In the genomic region with DNA sequence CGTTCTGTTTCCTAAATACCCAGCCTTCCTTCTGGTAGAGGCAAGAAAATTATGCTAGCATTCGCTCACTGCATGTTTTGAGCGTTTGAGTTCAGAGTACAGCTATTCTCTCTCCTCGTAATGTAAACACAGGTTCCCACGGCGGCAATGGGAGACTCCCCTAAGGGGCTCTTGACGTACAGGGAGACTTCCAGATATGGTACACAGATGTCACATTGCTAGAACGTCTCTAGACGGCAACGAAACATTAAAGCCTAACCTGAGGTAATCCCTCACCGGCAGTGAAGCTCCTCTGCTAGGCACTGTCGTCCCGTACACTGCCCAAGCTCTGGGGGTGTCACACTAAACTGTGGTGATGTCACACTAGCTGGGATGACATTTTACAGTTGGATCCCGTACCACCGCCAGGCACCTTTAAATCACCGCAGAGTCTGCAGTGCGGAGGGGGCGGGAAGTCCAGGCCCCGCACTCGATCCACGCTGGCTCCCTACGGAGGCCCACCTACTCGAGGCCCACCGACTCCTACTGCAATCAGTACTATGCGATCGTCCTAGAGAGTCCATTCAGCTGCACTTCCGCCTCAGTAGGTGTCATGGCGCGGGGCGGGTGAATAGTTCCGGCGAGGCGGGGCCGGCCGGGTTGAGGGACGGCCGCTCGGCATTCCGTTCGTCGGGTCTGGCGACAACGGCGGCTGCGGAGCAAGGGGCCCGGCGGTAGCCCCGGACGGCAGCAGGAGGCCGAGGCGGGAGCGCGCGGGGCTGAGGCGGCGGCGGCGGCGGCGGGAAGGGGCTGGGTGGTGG, we compare ENCODE assay signal across 8 cellular contexts. TPM values are rescaled to one million over a fixed set of nuclear protein-coding genes. Genes with fewer than 3 reads are reported as not detected.
DNase-seq lines count a peak whose midpoint lies in the region; ATAC-seq, FAIRE-seq and TF ChIP-seq lines count a peak whose summit lies in the region.

Gene HIPK1 (plus strand): TSS at position 375 of the 800 bp plus-strand sequence.

- H3K27me3 ChIP-seq in adipocyte (replicated peaks; ENCODE audit: control insufficient read depth, insufficient read depth, low read length) (no peaks in the 10 kb centered on the region), cardiac muscle cell (peaks cover under 1% of the 10 kb centered on the region), transverse colon (no peaks in the 10 kb centered on the region)

- no peak for TF ChIP-seq CTCF in cardiac muscle cell (IDR thresholded peaks at IDR 0.05; ENCODE audit: low read depth, low read length)
- TF ChIP-seq CTCF in transverse colon (IDR thresholded peaks at IDR 0.05): peak in 2 of 5 experiments; percentile 36 to 45

- H3K9me3 ChIP-seq in adipocyte (ENCODE audit: control insufficient read depth, low read length): no peaks in the 10 kb centered on the region
- no peaks in the 10 kb centered on the region for H3K9me3 ChIP-seq in cardiac muscle cell (ENCODE audit: low read depth)
- H3K9me3 ChIP-seq in transverse colon: no peaks in the 10 kb centered on the region

- peak within 1 kb of the TSS; percentile 93 for H3K4me3 ChIP-seq in adipocyte (ENCODE audit: low read length)
- peak within 1 kb of the TSS; percentile 85 for H3K4me3 ChIP-seq in cardiac muscle cell
- peak within 1 kb of the TSS; percentile 86 to 99 (median 89) for H3K4me3 ChIP-seq in transverse colon

- peak within 1 kb of the TSS; percentile 88 for H3K27ac ChIP-seq in cardiac muscle cell
- peak within 1 kb of the TSS; percentile 95 to 99 (median 98) for H3K27ac ChIP-seq in transverse colon

- H3K4me1 ChIP-seq in adipocyte (ENCODE audit: control insufficient read depth, insufficient read depth, low read length) (peaks cover 28% of the 10 kb centered on the region), cardiac muscle cell (ENCODE audit: low read depth) (peaks cover 24% of the 10 kb centered on the region), transverse colon (peaks cover 26 to 49% (median 40%) of the 10 kb centered on the region in 4 donors)

- ATAC-seq in HG02763 (IDR thresholded peaks at IDR 0.05; ENCODE audit: unreplicated experiment): peak; percentile 66

- H3K36me3 ChIP-seq in adipocyte (ENCODE audit: control insufficient read depth, insufficient read depth, low read length, severe bottlenecking): no peaks in the 10 kb centered on the region
- H3K36me3 ChIP-seq in cardiac muscle cell: no peaks in the 10 kb centered on the region
- H3K36me3 ChIP-seq in transverse colon: no peaks in the 10 kb centered on the region

- DNase-seq in GM12891 (ENCODE audit: insufficient read length, low spot score) (peak; percentile 75), NCI-H1417 treated with DMSO at 0.1 percent for 48 hours (lab: John Stamatoyannopoulos, UW) (peak; percentile 58), T follicular helper cell (ENCODE audit: low read depth) (peak; percentile 89), adipocyte (ENCODE audit: low read depth) (peak; percentile 98), cardiac muscle cell (ENCODE audit: low read depth in 1 of 2, low spot score in 1 of 2) (peak; percentile 92 to 98), pons (ENCODE audit: low spot score) (peak; percentile 90), transverse colon (peak; percentile 95)

- TF ChIP-seq POLR2A in GM12891 (IDR thresholded peaks at IDR 0.05; ENCODE audit: low read depth, low read length) (peak; percentile 76; the same call in 1 of the 2 replicates), transverse colon (IDR thresholded peaks at IDR 0.05) (peak; percentile 75)

- intact Hi-C loops in transverse colon (cut with DNase I; ENCODE audit: low total_unique reads): loop anchor here (1.0 kb wide), 1 partner anchor 24 kb away; the partner anchor contains the start of gene DCLRE1B

- peak; percentile 92 for FAIRE-seq in GM12891 (lab: Jason Lieb, UNC)

- TF ChIP-seq EP300 in transverse colon (IDR thresholded peaks at IDR 0.05; ENCODE audit: low read depth): no peak

- H3K9ac ChIP-seq in adipocyte (ENCODE audit: low read length): peak within 1 kb of the TSS; percentile 95

- in situ Hi-C loops in transverse colon (cut with MboI; ENCODE audit: low pct_ligation_motif_present in 1 of 4, low pct_unique_long_range_greater_than_20kb in 1 of 4, low sequenced_read_pairs in 3 of 4): loop anchor here in 1 of 4 donors (25.0 kb wide), 1 partner anchor 92 kb away; no protein-coding TSS in a partner anchor

- 0 to 1% methylated on average over 1 to 49 of the region's 60 CpGs for WGBS in transverse colon (ENCODE audit: low coverage in 1 of 2), 2 donors

TF ChIP-seq in GM12891, 5 proteins besides CTCF, POLR2A, EP300 and RAD21:
- TF ChIP-seq SPI1 (IDR thresholded peaks at IDR 0.05; ENCODE audit: low read depth, low read length) (peak; percentile 50), POLR2AphosphoS5 (IDR thresholded peaks at IDR 0.05; ENCODE audit: low read depth, low read length) (peak; percentile 53; the same call in 1 of the 2 replicates), TAF1 (IDR thresholded peaks at IDR 0.05; ENCODE audit: low read depth, low read length) (peak; percentile 70; the same call in 1 of the 2 replicates), PAX5 (IDR thresholded peaks at IDR 0.05; ENCODE audit: insufficient read depth, low read length, severe bottlenecking) (no peak), POU2F2 (IDR thresholded peaks at IDR 0.05; ENCODE audit: low read depth, low read length) (0 out of 2 replicates have a peak, but pooled peaks have one; percentile 54)
TF ChIP-seq in GM12891: peak in this region for 4.

RNA-seq across cellular contexts. Expression of gene HIPK1, which starts in this region (rescaled TPM):
- polyA plus RNA-seq in GM12891 (2012; ENCODE audit: low read depth, missing spikeins): 7.6 TPM
- total RNA-seq in cardiac muscle cell (23.4 and 27.7 TPM in 2 replicates), transverse colon (10 to 100 TPM; 48.3 to 63.9 (median 53.1) TPM)
- polyA plus RNA-seq in cardiac muscle cell: 14.1 and 19.3 TPM in 2 replicates

Comparison
In these comparisons a context has a peak if more than half of its experiments do, and no peak if none do; other contexts are left out.
1. Peak in every context shown above with its lines: DNase-seq, ATAC-seq, H3K4me3 ChIP-seq and H3K27ac ChIP-seq.